In genomic region chr4:145939241-145939640, GRCh38 we compare ENCODE assay signal across 8 cellular contexts. TPM values are rescaled to one million over a fixed set of nuclear protein-coding genes. Genes with fewer than 3 reads are reported as not detected.
DNase-seq lines count a peak whose midpoint lies in the region; ATAC-seq and TF ChIP-seq lines count a peak whose summit lies in the region.

No MANE protein-coding gene starts in this region.

- no peaks in the 10 kb centered on the region for H4K20me1 ChIP-seq in PC-3 (ENCODE audit: low read length)

- H3K9ac ChIP-seq in PC-3 (ENCODE audit: low read length) (peak overlapping the region; percentile 47), colonic mucosa (ENCODE audit: low read depth in 2 of 2, low read length in 2 of 2) (peak overlapping the region in 1 of 2 donors; percentile 76)

- BruUV-seq in PC-3 (replicated peaks; lab: Mats Ljungman, UMichigan): TSS peak; percentile 67

- H3K79me2 ChIP-seq in PC-3 (ENCODE audit: low read length): peaks cover 28% of the 10 kb centered on the region

- peak overlapping the region; percentile 83 for H3K4me2 ChIP-seq in PC-3 (ENCODE audit: low read length)

- H2AFZ ChIP-seq in PC-3 (ENCODE audit: low read length): peak overlapping the region; percentile 96

- H3K4me1 ChIP-seq in PC-3 (ENCODE audit: insufficient read depth, low read length) (peaks cover 28% of the 10 kb centered on the region), colonic mucosa (no peaks in the 10 kb centered on the region)

- H3K27me3 ChIP-seq in PC-3 (ENCODE audit: low read length) (no peaks in the 10 kb centered on the region), colonic mucosa (no peaks in the 10 kb centered on the region)

- no peaks in the 10 kb centered on the region for H3K36me3 ChIP-seq in PC-3 (ENCODE audit: low read depth, low read length)
- H3K36me3 ChIP-seq in colonic mucosa: no peaks in the 10 kb centered on the region

- CTCF ChIA-PET in PC-3 (lab: Charles Lee): interaction anchor here (1.0 kb wide), 1 partner anchor 722 kb away, joined by 6 read pairs; no protein-coding TSS in a partner anchor

- H3F3A ChIP-seq in PC-3 (ENCODE audit: low read length, unreplicated experiment): peaks cover 6% of the 10 kb centered on the region

- H3K4me3 ChIP-seq in PC-3 (ENCODE audit: low read length) (peak overlapping the region; percentile 93), epithelial cell of proximal tubule (ENCODE audit: low read depth, low read length) (peak overlapping the region; percentile 79), colonic mucosa (no peak overlapping the region)

- intact Hi-C loops in PC-3 (cut with micrococcal nuclease): loop anchor here (1.0 to 5.0 kb wide), 6 partner anchors 99 to 757 kb away; partner anchors contain the start of genes LSM6 and OTUD4
- intact Hi-C loops in colonic mucosa (cut with DNase I): loop anchor here (5.0 to 10.0 kb wide), 2 partner anchors 207 to 314 kb away; no protein-coding TSS in a partner anchor

- in situ Hi-C loops in G401 (cut with HindIII; ENCODE audit: low sequenced_read_pairs): no loop called here

- H3K9me3 ChIP-seq in PC-3 (ENCODE audit: low read length): no peaks in the 10 kb centered on the region
- no peaks in the 10 kb centered on the region for H3K9me3 ChIP-seq in colonic mucosa

- POLR2A ChIA-PET in PC-3 (lab: Charles Lee; ENCODE audit: unreplicated experiment): interaction anchor here (0.8 kb wide), 2 partner anchors 207 to 749 kb away, joined by 3 to 6 read pairs; no protein-coding TSS in a partner anchor

- peak overlapping the region; percentile 58 for H3K27ac ChIP-seq in PC-3 (ENCODE audit: low read length)
- no peak overlapping the region for H3K27ac ChIP-seq in colonic mucosa

- TF ChIP-seq CTCF in PC-3 (conservative IDR thresholded peaks at IDR 0.05; ENCODE audit: low read depth, low read length) (no peak), epithelial cell of proximal tubule (conservative IDR thresholded peaks at IDR 0.05; ENCODE audit: low read depth, low read length) (no peak), colonic mucosa (IDR thresholded peaks at IDR 0.05) (no peak)

- ATAC-seq in PC-3 (peak; percentile 11), GM18502 (IDR thresholded peaks at IDR 0.05; ENCODE audit: poor library complexity, unreplicated experiment) (no peak), HG03159 (IDR thresholded peaks at IDR 0.05; ENCODE audit: unreplicated experiment) (no peak)

- H3K9me2 ChIP-seq in PC-3 (replicated peaks; ENCODE audit: low read length): no peaks in the 10 kb centered on the region

- DNase-seq in G401 (ENCODE audit: low spot score) (peak; percentile 27), PC-3 (peak; percentile 45), epithelial cell of proximal tubule (ENCODE audit: low read depth) (no peak), renal cortical epithelial cell (ENCODE audit: low read depth) (peak; percentile 11), colonic mucosa (no peak)
- no peak for DNase-seq in activated CD4-positive, CD25-positive, alpha-beta regulatory T cell (lab: John Stamatoyannopoulos, UW)

RNA-seq across cellular contexts. Expression of gene ZNF827, which starts 0.6 kb away (rescaled TPM):
- 2.1 and 5.8 TPM in 2 replicates for total RNA-seq in G401 (2014; rRNA removed; shearing (Covaris generic))
- total RNA-seq in PC-3 (2014; rRNA removed) (9.8 and 12.0 TPM in 2 replicates), epithelial cell of proximal tubule (14.1 and 17.4 TPM in 2 replicates), renal cortical epithelial cell (4.7 and 24.5 TPM in 2 replicates), colonic mucosa (10 to 100 TPM; 17.9 to 19.7 TPM)

Comparison
In these comparisons a context has a peak if more than half of its experiments do, and no peak if none do; other contexts are left out.
1. DNase-seq: peak in G401 (single experiment), PC-3 (single experiment) and renal cortical epithelial cell (single experiment); none in epithelial cell of proximal tubule (single experiment), activated CD4-positive, CD25-positive, alpha-beta regulatory T cell (0 of 4) and colonic mucosa (single experiment).